Comparison of ENCODE assay signal across 16 cellular contexts in genomic region chr2:217415316-217415715, GRCh38.
DNase-seq lines count a peak whose midpoint lies in the region; ATAC-seq and TF ChIP-seq lines count a peak whose summit lies in the region.
"Had no signal": no experiment of that assay in that cellular context is flagged by ENCODE, and none has a peak within 500 bp of the region (broad histone marks: within the 10 kb centered on the region; RNA-seq: fewer than 3 reads in every experiment).

No MANE protein-coding gene starts in this region.

- ATAC-seq in GM19351 (IDR thresholded peaks at IDR 0.05; ENCODE audit: unreplicated experiment) (peak; percentile 89), HG02623 (IDR thresholded peaks at IDR 0.05; ENCODE audit: unreplicated experiment) (peak; percentile 87), HG03378 (IDR thresholded peaks at IDR 0.05; ENCODE audit: unreplicated experiment) (peak; percentile 90), right lobe of liver (no peak)
- peak; percentile 70 to 93 for ATAC-seq in stimulated activated naive B cell treated with anti-CD40 and anti-IgM and Interleukin-4, amounts not matched to agents 10 μg/mL and 1 μg/mL and 100 μg/mL, for 72 hours (replicated peaks)

- no peak overlapping the region for H3K27ac Mint-ChIP-seq in stimulated activated naive B cell treated with anti-CD40 and anti-IgM and Interleukin-4, amounts not matched to agents 10 μg/mL and 1 μg/mL and 100 μg/mL, for 72 hours
- H3K27ac Mint-ChIP-seq: activated T-helper 2 cell treated with anti-CD3 and anti-CD28 coated beads, Interferon-gamma antibody, Interleukin-2, Interleukin-4, amounts not matched to agents 10 μg/mL and 5 μg/mL and 100 μg/mL, durations not matched to agents 14 hours and 24 hours and 36 hours; HFFc6; stimulated activated naive CD8-positive, alpha-beta T cell treated with anti-CD3 and anti-CD28 coated beads, Interleukin-15, Interleukin-2, amounts not matched to agents 100 ng/mL and 50 ng/mL, for 24 hours had no signal

- DNase-seq in stimulated activated naive B cell treated with anti-CD40 and anti-IgM and Interleukin-4, amounts not matched to agents 10 μg/mL and 1 μg/mL and 100 μg/mL, for 72 hours = no peak
- no peak for DNase-seq in tibial nerve (ENCODE audit: low spot score in 2 of 2)
- no peak for DNase-seq in right lobe of liver
- no peak for DNase-seq in Ammon's horn (ENCODE audit: low spot score)
- DNase-seq in RKO (ENCODE audit: low spot score) = no peak
- DNase-seq: activated CD4-positive, CD25-positive, alpha-beta regulatory T cell treated with anti-CD3 and anti-CD28 coated beads, Interleukin-2, amount 50 U/mL, for 72 hours; HFFc6; hippocampal formation; NCI-H446 treated with DMSO at 0.1 percent for 48 hours; SHP77 treated with DMSO at 0.1 percent for 48 hours had no signal

- H3K36me3 ChIP-seq in tibial nerve (no peaks in the 10 kb centered on the region), right lobe of liver (no peaks in the 10 kb centered on the region)

- H3K9me3 ChIP-seq in tibial nerve = no peaks in the 10 kb centered on the region
- H3K9me3 ChIP-seq in right lobe of liver = no peaks in the 10 kb centered on the region

- H3K27me3 ChIP-seq in tibial nerve (no peaks in the 10 kb centered on the region), right lobe of liver (no peaks in the 10 kb centered on the region)

- intact Hi-C loops in right lobe of liver (cut with DNase I) = no loop called here

- no peak for TF ChIP-seq CTCF in tibial nerve (IDR thresholded peaks at IDR 0.05)
- TF ChIP-seq CTCF in right lobe of liver (IDR thresholded peaks at IDR 0.05) = no peak

- H3K4me3 Mint-ChIP-seq in stimulated activated naive B cell treated with anti-CD40 and anti-IgM and Interleukin-4, amounts not matched to agents 10 μg/mL and 1 μg/mL and 100 μg/mL, for 72 hours = no peak overlapping the region
- H3K4me3 Mint-ChIP-seq: HFFc6; stimulated activated naive CD8-positive, alpha-beta T cell treated with anti-CD3 and anti-CD28 coated beads, Interleukin-15, Interleukin-2, amounts not matched to agents 100 ng/mL and 50 ng/mL, for 24 hours had no signal

- TF ChIP-seq POLR2A in tibial nerve (IDR thresholded peaks at IDR 0.05) (no peak), right lobe of liver (IDR thresholded peaks at IDR 0.05) (no peak)

- peaks cover 27 to 32% of the 10 kb centered on the region in 2 donors for H3K27me3 Mint-ChIP-seq in stimulated activated naive B cell treated with anti-CD40 and anti-IgM and Interleukin-4, amounts not matched to agents 10 μg/mL and 1 μg/mL and 100 μg/mL, for 72 hours

- H3K4me3 ChIP-seq in tibial nerve = no peak overlapping the region
- no peak overlapping the region for H3K4me3 ChIP-seq in right lobe of liver

- TF ChIP-seq EP300 in tibial nerve (IDR thresholded peaks at IDR 0.05) = no peak

- H3K36me3 Mint-ChIP-seq in stimulated activated naive B cell treated with anti-CD40 and anti-IgM and Interleukin-4, amounts not matched to agents 10 μg/mL and 1 μg/mL and 100 μg/mL, for 72 hours = peaks cover 0 to 7% of the 10 kb centered on the region in 2 donors

- H3K27ac ChIP-seq in tibial nerve (no peak overlapping the region), right lobe of liver (no peak overlapping the region)
- H3K27ac ChIP-seq: parathyroid adenoma had no signal

- H3K9me3 Mint-ChIP-seq in stimulated activated naive B cell treated with anti-CD40 and anti-IgM and Interleukin-4, amounts not matched to agents 10 μg/mL and 1 μg/mL and 100 μg/mL, for 72 hours = no peaks in the 10 kb centered on the region
- H3K9me3 Mint-ChIP-seq: activated T-helper 2 cell treated with anti-CD3 and anti-CD28 coated beads, Interferon-gamma antibody, Interleukin-2, Interleukin-4, amounts not matched to agents 10 μg/mL and 5 μg/mL and 100 μg/mL, durations not matched to agents 14 hours and 24 hours and 36 hours; HFFc6; stimulated activated naive CD8-positive, alpha-beta T cell treated with anti-CD3 and anti-CD28 coated beads, Interleukin-15, Interleukin-2, amounts not matched to agents 100 ng/mL and 50 ng/mL, for 24 hours had no signal

- H3K4me1 Mint-ChIP-seq in stimulated activated naive B cell treated with anti-CD40 and anti-IgM and Interleukin-4, amounts not matched to agents 10 μg/mL and 1 μg/mL and 100 μg/mL, for 72 hours = no peaks in the 10 kb centered on the region

- peaks cover 0 to 37% (median 11%) of the 10 kb centered on the region in 4 donors for H3K4me1 ChIP-seq in tibial nerve
- H3K4me1 ChIP-seq in right lobe of liver = no peaks in the 10 kb centered on the region
- H3K4me1 ChIP-seq: parathyroid adenoma had no signal

- WGBS in tibial nerve, 2 donors = 86 to 89% methylated on average over 1 of the region's 1 CpG
- 31% methylated on average over 1 of the region's 1 CpG for WGBS in right lobe of liver (ENCODE audit: insufficient coverage, low coverage, low lambda C conversion rate, missing lambda C conversion rate)

Comparison
In these comparisons a context has a peak if more than half of its experiments do, and no peak if none do; other contexts are left out.
1. ATAC-seq: peak in GM19351 (single experiment), HG02623 (single experiment), HG03378 (single experiment) and stimulated activated naive B cell treated with anti-CD40 and anti-IgM and Interleukin-4, amounts not matched to agents 10 μg/mL and 1 μg/mL and 100 μg/mL, for 72 hours (2 of 2); none in right lobe of liver (0 of 4).